Comparison of ENCODE assay signal across 25 cellular contexts in genomic region chr20:51298141-51298540, GRCh38.
"Had no signal": no experiment of that assay in that cellular context is flagged by ENCODE, and none has a peak within 500 bp of the region (broad histone marks: within the 10 kb centered on the region; RNA-seq: fewer than 3 reads in every experiment).

No MANE protein-coding gene starts in this region.

- H3K27me3 ChIP-seq: suprapubic skin, testis, thyroid gland, tibial nerve, transverse colon, upper lobe of left lung, uterus, vagina had no signal

- H3K4me1 ChIP-seq: stomach, suprapubic skin, testis, thyroid gland, tibial artery, tibial nerve, transverse colon, upper lobe of left lung, upper lobe of right lung, uterus, vagina had no signal

- H3K36me3 ChIP-seq: stomach, suprapubic skin, thoracic aorta, thyroid gland, tibial artery, tibial nerve, transverse colon, upper lobe of left lung, upper lobe of right lung, uterus, vagina had no signal

- H3K27ac ChIP-seq: stomach, suprapubic skin, testis, thoracic aorta, thyroid gland, tibial artery, tibial nerve, transverse colon, upper lobe of left lung, upper lobe of right lung, uterus, vagina had no signal

- DNase-seq: stimulated activated CD4-positive, alpha-beta T cell treated with anti-CD3 and anti-CD28 coated beads, Interleukin-2, amount 100 ng/mL, for 48 hours; stimulated activated CD4-positive, alpha-beta T cell treated with anti-CD3 and anti-CD28 coated beads, Interleukin-4, amount 100 ng/mL, for 1 hour; stimulated activated CD4-positive, alpha-beta T cell treated with anti-CD3 and anti-CD28 coated beads, Interleukin-4, amount 100 ng/mL, for 24 hours; stimulated activated CD4-positive, alpha-beta T cell treated with anti-CD3 and anti-CD28 coated beads, Interleukin-4, amount 100 ng/mL, for 4 hours; stimulated activated CD8-positive, alpha-beta memory T cell treated with anti-CD3 and anti-CD28 coated beads, Interleukin-4, amount 100 ng/mL, for 48 hours; stimulated activated naive B cell treated with anti-CD40 and anti-IgM and Interleukin-4, amounts not matched to agents 10 μg/mL and 1 μg/mL and 100 μg/mL, for 72 hours; stimulated activated naive CD4-positive, alpha-beta T cell; stimulated activated naive CD4-positive, alpha-beta T cell treated with Interleukin-2 at 50 U/mL for 16 hours; stimulated activated naive CD8-positive, alpha-beta T cell treated with anti-CD3 and anti-CD28 coated beads, Interleukin-15, amount 100 ng/mL, for 72 hours; stimulated activated naive CD8-positive, alpha-beta T cell treated with anti-CD3 and anti-CD28 coated beads, Interleukin-15, Interleukin-2, amounts not matched to agents 100 U/mL and 50 U/mL, for 24 hours; stomach; substantia nigra; testis; thyroid gland; tibial artery; transverse colon; upper lobe of left lung; upper lobe of right lung; uterus had no signal

- H3K4me3 ChIP-seq: stomach, suprapubic skin, testis, thoracic aorta, thyroid gland, tibial artery, tibial nerve, transverse colon, upper lobe of left lung, upper lobe of right lung, uterus, vagina had no signal

- H3K9me3 ChIP-seq: suprapubic skin, testis, thyroid gland, transverse colon, upper lobe of left lung, upper lobe of right lung, uterus, vagina had no signal

- ATAC-seq: stimulated activated effector memory CD8-positive, alpha-beta T cell treated with anti-CD3 and anti-CD28 coated beads, Interleukin-12 subunit alpha, Interleukin-12 subunit beta, amount 100 ng/mL, for 72 hours; stimulated activated memory B cell treated with anti-CD40 and anti-IgM and Interleukin-4, amounts not matched to agents 10 μg/mL and 1 μg/mL and 100 μg/mL, for 72 hours; stimulated activated naive B cell treated with anti-CD40 and anti-IgM and Interleukin-4, amounts not matched to agents 10 μg/mL and 1 μg/mL and 100 μg/mL, for 72 hours; stimulated activated naive CD8-positive, alpha-beta T cell treated with anti-CD3 and anti-CD28 coated beads, Interleukin-15, amount 100 ng/mL, for 72 hours; stimulated activated naive CD8-positive, alpha-beta T cell treated with anti-CD3 and anti-CD28 coated beads, Interleukin-15, Interleukin-2, amounts not matched to agents 100 U/mL and 50 U/mL, for 24 hours; upper lobe of right lung had no signal
